In genomic region chr19:45510352-45510751, GRCh38 we compare ENCODE assay signal across 8 cellular contexts. TPM values are rescaled to one million over a fixed set of nuclear protein-coding genes. Genes with fewer than 3 reads are reported as not detected.
A peak's percentile ranks its signal among the peaks of the same experiment; 100 is the strongest.
DNase-seq lines count a peak whose midpoint lies in the region; ATAC-seq, FAIRE-seq and TF ChIP-seq lines count a peak whose summit lies in the region.
"Not testable (repeated sequence)": the region's sequence is repeated elsewhere in the genome, so short reads cannot be mapped to it uniquely, and the experiment has no call there.

No MANE protein-coding gene starts in this region.

- not testable (repeated sequence) for H2BK120ac ChIP-seq in H1 (replicated peaks; ENCODE audit: low read depth, low read length)

- TF ChIP-seq POLR2A in H1 (IDR thresholded peaks at IDR 0.05; ENCODE audit: control extremely low read depth in 1 of 2, low read depth in 2 of 2, low read length in 2 of 2), result not testable (repeated sequence)

- H2BK15ac ChIP-seq in H1 (ENCODE audit: low read length), result not testable (repeated sequence)

- H3K27me3 ChIP-seq in H1 (replicated peaks in 1 of 4; ENCODE audit: control insufficient read depth in 3 of 4, extremely low read depth in 1 of 4, insufficient read depth in 3 of 4, low read length in 3 of 4); neutrophil; stomach smooth muscle (ENCODE audit: control insufficient read depth in 1 of 2, insufficient read depth in 2 of 2, low read length in 2 of 2): not testable (repeated sequence)

- WGBS in H1 (ENCODE audit: extremely low coverage in 1 of 2, insufficient coverage in 1 of 2, insufficient read length in 1 of 2, insufficient replicate concordance in 2 of 2, low coverage in 1 of 2, low lambda C conversion rate in 2 of 2, missing lambda C conversion rate in 1 of 2), 2 experiments, result 89% methylated on average over 11 of the region's 11 CpGs; no CpG with 5 or more reads in 1 of the 2 experiments

- not testable (repeated sequence) for H3K27me3 Mint-ChIP-seq in HFFc6 (ENCODE audit: insufficient read depth); activated CD4-positive, alpha-beta T cell treated with anti-CD3 and anti-CD28 coated beads, Interleukin-2, amount 10 ng/mL, durations not matched to agents 24 days and 14 days; activated naive CD8-positive, alpha-beta T cell; memory B cell

- H3K36me3 Mint-ChIP-seq in HFFc6 (ENCODE audit: low read depth), result peaks cover 17% of the 10 kb centered on the region
- peaks cover 37% of the 10 kb centered on the region for H3K36me3 Mint-ChIP-seq in activated CD4-positive, alpha-beta T cell treated with anti-CD3 and anti-CD28 coated beads, Interleukin-2, amount 10 ng/mL, durations not matched to agents 24 days and 14 days (ENCODE audit: low read depth)
- not testable (repeated sequence) for H3K36me3 Mint-ChIP-seq in activated naive CD8-positive, alpha-beta T cell; memory B cell

- TF ChIP-seq EP300 in H1 (IDR thresholded peaks at IDR 0.05; ENCODE audit: borderline replicate concordance in 1 of 2, low read depth in 2 of 2, low read length in 2 of 2), result not testable (repeated sequence)

- FAIRE-seq in H1 (lab: Jason Lieb, UNC), result not testable (repeated sequence)

- not testable (repeated sequence) for H3K23me2 ChIP-seq in H1 (ENCODE audit: low read depth, low read length)

- H3K27ac Mint-ChIP-seq in HFFc6; activated CD4-positive, alpha-beta T cell treated with anti-CD3 and anti-CD28 coated beads, Interleukin-2, amount 10 ng/mL, durations not matched to agents 24 days and 14 days: not testable (repeated sequence)
- peak overlapping the region; percentile 41 for H3K27ac Mint-ChIP-seq in activated naive CD8-positive, alpha-beta T cell
- H3K27ac Mint-ChIP-seq in memory B cell, result peak overlapping the region; percentile 87

- H3K56ac ChIP-seq in H1 (replicated peaks; ENCODE audit: insufficient read length, low read depth, low read length), result not testable (repeated sequence)

- not testable (repeated sequence) for H2AFZ ChIP-seq in H1 (ENCODE audit: low read length)

- H3K4me1 Mint-ChIP-seq in HFFc6 (ENCODE audit: low read depth), result peaks cover 36% of the 10 kb centered on the region
- peaks cover 50% of the 10 kb centered on the region for H3K4me1 Mint-ChIP-seq in activated CD4-positive, alpha-beta T cell treated with anti-CD3 and anti-CD28 coated beads, Interleukin-2, amount 10 ng/mL, durations not matched to agents 24 days and 14 days
- H3K4me1 Mint-ChIP-seq in activated naive CD8-positive, alpha-beta T cell (ENCODE audit: low read depth), result peaks cover 64% of the 10 kb centered on the region
- H3K4me1 Mint-ChIP-seq in memory B cell, result peaks cover 45% of the 10 kb centered on the region

- peaks cover 31 to 73% of the 10 kb centered on the region in 2 experiments for H3K79me2 ChIP-seq in H1 (ENCODE audit: control insufficient read depth in 1 of 2, insufficient read depth in 2 of 2, low read length in 2 of 2)

- peaks cover 24% of the 10 kb centered on the region for H3K79me1 ChIP-seq in H1 (ENCODE audit: low read depth, low read length)

- not testable (repeated sequence) for TF ChIP-seq CTCF in AG04449 (IDR thresholded peaks at IDR 0.05; ENCODE audit: insufficient read depth, low read length, missing control alignments); HFFc6 (IDR thresholded peaks at IDR 0.05); H1 (IDR thresholded peaks at IDR 0.05; ENCODE audit: control extremely low read depth in 1 of 3, insufficient read depth in 1 of 3, low read depth in 1 of 3, low read length in 3 of 3); neutrophil (IDR thresholded peaks at IDR 0.05)

- H2BK5ac ChIP-seq in H1 (ENCODE audit: low read depth, low read length), result not testable (repeated sequence)

- TF ChIP-seq RAD21 in H1 (IDR thresholded peaks at IDR 0.05 in 1 of 2, conservative IDR thresholded peaks at IDR 0.05 in 1 of 2; ENCODE audit: low read depth in 2 of 2, low read length in 2 of 2), result not testable (repeated sequence)

- not testable (repeated sequence) for H4K91ac ChIP-seq in H1 (replicated peaks; ENCODE audit: insufficient read length, low read length)

- H3K23ac ChIP-seq in H1 (ENCODE audit: insufficient read length), result not testable (repeated sequence)

- not testable (repeated sequence) for H3K4ac ChIP-seq in H1 (replicated peaks; ENCODE audit: insufficient read length, low read depth, low read length)

- POLR2A ChIA-PET in AG04449 (lab: Yijun Ruan, JAX), result not testable (repeated sequence)
- POLR2A ChIA-PET in H1 (lab: Charles Lee; ENCODE audit: partially characterized antibody), result interaction anchor here (1.0 to 3.2 kb wide), 3 partner anchors 11 to 29 kb away, joined by 3 to 25 read pairs (median 3); no protein-coding TSS in a partner anchor

- H3K4me3 Mint-ChIP-seq in HFFc6 (peak overlapping the region; percentile 95), memory B cell (peak overlapping the region; percentile 99)
- H3K4me3 Mint-ChIP-seq in activated CD4-positive, alpha-beta T cell treated with anti-CD3 and anti-CD28 coated beads, Interleukin-2, amount 10 ng/mL, durations not matched to agents 24 days and 14 days, result peak overlapping the region; percentile 92
- H3K4me3 Mint-ChIP-seq in activated naive CD8-positive, alpha-beta T cell, result peak overlapping the region; percentile 90

- not testable (repeated sequence) for H3K9ac ChIP-seq in H1 (replicated peaks in 1 of 4; ENCODE audit: extremely low read depth in 1 of 4, low read depth in 3 of 4, low read length in 3 of 4); stomach smooth muscle (ENCODE audit: low read length in 2 of 2)

- H4K8ac ChIP-seq in H1 (ENCODE audit: extremely low read depth, insufficient read depth, low read length), result not testable (repeated sequence)

- H3K14ac ChIP-seq in H1 (ENCODE audit: insufficient read length), result not testable (repeated sequence)

- peak overlapping the region in 1 of 2 experiments; percentile 56; a peak in 1 of 4 replicates for H3K4me2 ChIP-seq in H1 (ENCODE audit: insufficient read depth in 1 of 2, low read depth in 2 of 2, low read length in 2 of 2)

- H3K27ac ChIP-seq in H1 (ENCODE audit: low read depth, low read length), result not testable (repeated sequence)
- H3K27ac ChIP-seq in neutrophil (peak overlapping the region; percentile 100), stomach smooth muscle (ENCODE audit: low read length) (peak overlapping the region; percentile 99)

- not testable (repeated sequence) for H4K5ac ChIP-seq in H1 (ENCODE audit: insufficient read length, low read depth, low read length)

- peak overlapping the region; percentile 8; the same call in 1 of the 2 replicates for H3K4me3 ChIP-seq in AG04449 (ENCODE audit: low read depth, low read length)
- not testable (repeated sequence) for H3K4me3 ChIP-seq in H1 (ENCODE audit: extremely low read depth in 1 of 4, insufficient read depth in 2 of 4, low read depth in 3 of 4, low read length in 4 of 4)
- peak overlapping the region; percentile 98 to 100 for H3K4me3 ChIP-seq in neutrophil (ENCODE audit: low read depth in 1 of 2, low read length in 1 of 2)
- H3K4me3 ChIP-seq in stomach smooth muscle (ENCODE audit: low read length in 2 of 2), result peak overlapping the region in 1 of 2 donors; percentile 96

- intact Hi-C loops in activated CD4-positive, alpha-beta T cell treated with anti-CD3 and anti-CD28 coated beads, Interleukin-2, amount 10 ng/mL, durations not matched to agents 24 days and 14 days (cut with micrococcal nuclease), result not testable (repeated sequence)

- H3K9me3 Mint-ChIP-seq in HFFc6; activated CD4-positive, alpha-beta T cell treated with anti-CD3 and anti-CD28 coated beads, Interleukin-2, amount 10 ng/mL, durations not matched to agents 24 days and 14 days; activated naive CD8-positive, alpha-beta T cell (ENCODE audit: low read depth); memory B cell: not testable (repeated sequence)

- not testable (repeated sequence) for H3K18ac ChIP-seq in H1 (ENCODE audit: extremely low read depth, low read length)

- not testable (repeated sequence) for H2BK20ac ChIP-seq in H1 (ENCODE audit: low read length)

- H3K36me3 ChIP-seq in H1 (ENCODE audit: control insufficient read depth in 2 of 4, insufficient read depth in 4 of 4, low read length in 3 of 4); stomach smooth muscle (ENCODE audit: control insufficient read depth in 2 of 2, insufficient read depth in 2 of 2, low read length in 2 of 2): not testable (repeated sequence)
- peaks cover 45% of the 10 kb centered on the region for H3K36me3 ChIP-seq in neutrophil

- not testable (repeated sequence) for H2AK5ac ChIP-seq in H1 (ENCODE audit: low read depth, low read length)

- peaks cover 12 to 23% of the 10 kb centered on the region in 2 experiments for H4K20me1 ChIP-seq in H1 (replicated peaks in 1 of 2; ENCODE audit: control insufficient read depth in 1 of 2, insufficient read depth in 2 of 2, low read length in 2 of 2)

- H3K9me3 ChIP-seq in H1 (ENCODE audit: insufficient read depth in 2 of 2, low read depth in 1 of 2, low read length in 1 of 2); neutrophil; stomach smooth muscle (ENCODE audit: control insufficient read depth in 2 of 2, low read length in 2 of 2): not testable (repeated sequence)

- CTCF ChIA-PET in AG04449 (lab: Yijun Ruan, JAX) (interaction anchor here (1.0 to 2.2 kb wide), 6 partner anchors 12 to 71 kb away, joined by 3 to 7 read pairs (median 6); no protein-coding TSS in a partner anchor), H1 (lab: Charles Lee; ENCODE audit: partially characterized antibody) (interaction anchor here (0.8 to 2.4 kb wide), 8 partner anchors 10 to 48 kb away, joined by 3 to 15 read pairs (median 3); no protein-coding TSS in a partner anchor)

- ATAC-seq in memory B cell (ENCODE audit: low read depth), result not testable (repeated sequence)

- DNase-seq in AG04449 (ENCODE audit: low read depth, low spot score); HFFc6; activated CD4-positive, alpha-beta T cell treated with anti-CD3 and anti-CD28 coated beads, Interleukin-2, amount 10 ng/mL, durations not matched to agents 24 days and 14 days; H1 (ENCODE audit: low read depth in 1 of 2, low spot score in 2 of 2); memory B cell (ENCODE audit: low spot score in 2 of 2): not testable (repeated sequence)

- H3K4me1 ChIP-seq in H1 (replicated peaks in 1 of 4; ENCODE audit: control insufficient read depth in 3 of 4, insufficient read depth in 4 of 4, low read length in 3 of 4), result not testable (repeated sequence)
- H3K4me1 ChIP-seq in neutrophil (ENCODE audit: control insufficient read depth in 1 of 2, insufficient read depth in 1 of 2, low read depth in 1 of 2, low read length in 1 of 2) (peaks cover 62 to 70% of the 10 kb centered on the region in 2 experiments), stomach smooth muscle (ENCODE audit: control insufficient read depth, insufficient read depth, low read length) (peaks cover 45% of the 10 kb centered on the region)

- 0 out of 2 replicates have a peak overlapping the region, but pooled peaks have one; percentile 17 for H2BK12ac ChIP-seq in H1 (ENCODE audit: low read depth, low read length)

RNA-seq across cellular contexts. Expression of gene VASP, which starts 3.1 kb away (rescaled TPM):
- 100 to 1,000 TPM; 179 to 199 (median 185) TPM for total RNA-seq in HFFc6 (2021; fragmentation: NEBNext Ultra II Directional; extraction: Animal tissue kit (Norgen Biotek cat#: 25700))
- 215 and 219 TPM in 2 replicates for total RNA-seq in activated CD4-positive, alpha-beta T cell treated with anti-CD3 and anti-CD28 coated beads, Interleukin-2, amount 10 ng/mL, durations not matched to agents 24 days and 14 days
- 135 and 138 TPM in 2 replicates for total RNA-seq in H1 (2021; fragmentation: NEBNext Ultra II Directional; extraction: Animal tissue kit (Norgen Biotek cat#: 25700))
- polyA plus RNA-seq in H1 (2011; rRNA removed), result 89.7 and 163 TPM in 2 replicates
- 92.0 TPM for polyA plus RNA-seq in H1 (2011; cell fraction: cytosol; rRNA removed)
- 116 TPM for polyA plus RNA-seq in H1 (2011; cell fraction: nucleus; rRNA removed)
- polyA plus RNA-seq in H1 (2012, experiment 1 of 2), result 79.3 to 101 TPM (median 84.8 TPM) in 4 replicates
- polyA plus RNA-seq in H1 (2012, experiment 2 of 2), result 110 TPM
- 108 TPM for polyA plus RNA-seq in H1 (2013, experiment 1 of 2)
- polyA plus RNA-seq in H1 (2013, experiment 2 of 2), result 104 TPM
- 46.1 and 52.4 TPM in 2 replicates for polyA minus RNA-seq in H1 (2011; rRNA and poly(A)+ RNA removed)
- 83.1 TPM for polyA minus RNA-seq in H1 (2011; cell fraction: cytosol; rRNA and poly(A)+ RNA removed)
- 102 TPM for polyA minus RNA-seq in H1 (2011; cell fraction: nucleus; rRNA and poly(A)+ RNA removed)

RNA-seq across cellular contexts. Expression of gene PPM1N, which starts 12.1 kb away (rescaled TPM):
- total RNA-seq in HFFc6 (2021; fragmentation: NEBNext Ultra II Directional; extraction: Animal tissue kit (Norgen Biotek cat#: 25700)), result 1 to 10 TPM in 4 of 6 experiments, under 1 TPM in 2; 0.80 to 1.3 (median 1.1) TPM
- total RNA-seq in activated CD4-positive, alpha-beta T cell treated with anti-CD3 and anti-CD28 coated beads, Interleukin-2, amount 10 ng/mL, durations not matched to agents 24 days and 14 days, result 1.3 and 1.9 TPM in 2 replicates
- total RNA-seq in H1 (2021; fragmentation: NEBNext Ultra II Directional; extraction: Animal tissue kit (Norgen Biotek cat#: 25700)), result 11.0 and 12.2 TPM in 2 replicates
- polyA plus RNA-seq in H1 (2011; rRNA removed), result 14.4 and 17.5 TPM in 2 replicates
- polyA plus RNA-seq in H1 (2011; cell fraction: cytosol; rRNA removed), result 20.7 TPM
- polyA plus RNA-seq in H1 (2011; cell fraction: nucleus; rRNA removed), result 17.1 TPM
- polyA plus RNA-seq in H1 (2012, experiment 1 of 2), result 12.0 to 16.7 TPM (median 14.4 TPM) in 4 replicates
- 13.0 TPM for polyA plus RNA-seq in H1 (2012, experiment 2 of 2)
- polyA plus RNA-seq in H1 (2013, experiment 1 of 2), result 35.8 TPM
- polyA plus RNA-seq in H1 (2013, experiment 2 of 2), result 34.9 TPM
- polyA minus RNA-seq in H1 (2011; rRNA and poly(A)+ RNA removed), result 2.3 and 4.2 TPM in 2 replicates
- polyA minus RNA-seq in H1 (2011; cell fraction: cytosol; rRNA and poly(A)+ RNA removed), result 4.3 TPM
- polyA minus RNA-seq in H1 (2011; cell fraction: nucleus; rRNA and poly(A)+ RNA removed), result 5.6 TPM

RNA-seq across cellular contexts. Expression of gene RTN2, which starts 13.5 kb away (rescaled TPM):
- total RNA-seq in HFFc6 (2021; fragmentation: NEBNext Ultra II Directional; extraction: Animal tissue kit (Norgen Biotek cat#: 25700)), result 10 to 100 TPM; 10.3 to 21.3 (median 13.8) TPM
- 2.6 and 2.8 TPM in 2 replicates for total RNA-seq in activated CD4-positive, alpha-beta T cell treated with anti-CD3 and anti-CD28 coated beads, Interleukin-2, amount 10 ng/mL, durations not matched to agents 24 days and 14 days
- 21.1 and 21.6 TPM in 2 replicates for total RNA-seq in H1 (2021; fragmentation: NEBNext Ultra II Directional; extraction: Animal tissue kit (Norgen Biotek cat#: 25700))
- polyA plus RNA-seq in H1 (2011; rRNA removed), result 21.0 and 33.5 TPM in 2 replicates
- 19.9 TPM for polyA plus RNA-seq in H1 (2011; cell fraction: cytosol; rRNA removed)
- polyA plus RNA-seq in H1 (2011; cell fraction: nucleus; rRNA removed), result 19.7 TPM
- 19.1 to 26.5 TPM (median 23.9 TPM) in 4 replicates for polyA plus RNA-seq in H1 (2012, experiment 1 of 2)
- 24.8 TPM for polyA plus RNA-seq in H1 (2012, experiment 2 of 2)
- polyA plus RNA-seq in H1 (2013, experiment 1 of 2), result 32.6 TPM
- 36.9 TPM for polyA plus RNA-seq in H1 (2013, experiment 2 of 2)
- polyA minus RNA-seq in H1 (2011; rRNA and poly(A)+ RNA removed), result 9.5 and 14.4 TPM in 2 replicates
- 8.3 TPM for polyA minus RNA-seq in H1 (2011; cell fraction: cytosol; rRNA and poly(A)+ RNA removed)
- 9.9 TPM for polyA minus RNA-seq in H1 (2011; cell fraction: nucleus; rRNA and poly(A)+ RNA removed)

RNA-seq across cellular contexts. Expression of gene FOSB, which starts 42.6 kb away (rescaled TPM):
- 10 to 100 TPM; 35.0 to 71.5 (median 62.9) TPM for total RNA-seq in HFFc6 (2021; fragmentation: NEBNext Ultra II Directional; extraction: Animal tissue kit (Norgen Biotek cat#: 25700))
- 11.3 TPM in 2 replicates for total RNA-seq in activated CD4-positive, alpha-beta T cell treated with anti-CD3 and anti-CD28 coated beads, Interleukin-2, amount 10 ng/mL, durations not matched to agents 24 days and 14 days
- total RNA-seq in H1 (2021; fragmentation: NEBNext Ultra II Directional; extraction: Animal tissue kit (Norgen Biotek cat#: 25700)), result 1.3 and 2.7 TPM in 2 replicates
- 0.44 and 1.2 TPM in 2 replicates for polyA plus RNA-seq in H1 (2011; rRNA removed)
- polyA plus RNA-seq in H1 (2011; cell fraction: cytosol; rRNA removed), result 0.32 TPM
- polyA plus RNA-seq in H1 (2011; cell fraction: nucleus; rRNA removed), result 5.2 TPM
- polyA plus RNA-seq in H1 (2012, experiment 1 of 2), result 1.1 to 4.3 TPM (median 2.6 TPM) in 4 replicates
- 2.4 TPM for polyA plus RNA-seq in H1 (2012, experiment 2 of 2)
- polyA plus RNA-seq in H1 (2013, experiment 1 of 2), result 0.85 TPM
- 0.79 TPM for polyA plus RNA-seq in H1 (2013, experiment 2 of 2)
- polyA minus RNA-seq in H1 (2011; rRNA and poly(A)+ RNA removed), result 2.8 and 6.9 TPM in 2 replicates
- 1.5 TPM for polyA minus RNA-seq in H1 (2011; cell fraction: cytosol; rRNA and poly(A)+ RNA removed)
- polyA minus RNA-seq in H1 (2011; cell fraction: nucleus; rRNA and poly(A)+ RNA removed), result 39.4 TPM
